19 cellular contexts compared by ENCODE assay signal in the genomic region with DNA sequence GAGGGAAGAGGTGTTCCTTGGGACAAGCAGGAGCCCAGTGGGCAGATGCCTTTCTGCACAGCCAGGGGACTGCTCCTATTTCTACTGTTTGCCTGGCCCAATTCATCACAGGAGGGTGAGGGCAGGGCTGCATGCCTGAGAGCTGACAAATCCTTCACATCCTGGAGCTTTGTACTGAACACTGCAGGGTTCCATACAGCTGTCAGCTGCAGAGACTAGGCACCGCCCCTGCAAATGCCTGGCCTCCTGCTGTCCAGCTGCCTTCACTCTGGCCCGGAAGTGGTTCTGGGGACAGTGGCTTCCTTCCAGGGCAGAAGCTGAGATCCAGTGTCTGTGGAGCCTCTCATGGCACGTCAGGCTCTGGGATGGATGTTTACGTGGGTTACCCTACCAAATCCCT.
DNase-seq lines count a peak whose midpoint lies in the region; TF ChIP-seq lines count a peak whose summit lies in the region.
"Had no signal": no experiment of that assay in that cellular context is flagged by ENCODE, and none has a peak within 500 bp of the region (broad histone marks: within the 10 kb centered on the region; RNA-seq: fewer than 3 reads in every experiment).

No MANE protein-coding gene starts in this region.

- CTCF ChIA-PET in PC-9 (lab: Charles Lee) = no interaction called here

- no peaks in the 10 kb centered on the region for H3F3A ChIP-seq in PC-9 (ENCODE audit: insufficient read depth, low read depth)

- BruUV-seq in PC-9 (replicated peaks; lab: Mats Ljungman, UMichigan) = no TSS peak

- DNase-seq in NCI-H510A treated with DMSO at 0.1 percent for 48 hours (lab: John Stamatoyannopoulos, UW) (peak; percentile 4), NCI-H510A (lab: John Stamatoyannopoulos, UW) (no peak), SW 1271 (lab: John Stamatoyannopoulos, UW) (peak; percentile 67 to 89), foreskin fibroblast (peak; percentile 12 to 22), sigmoid colon (no peak), PC-9 (no peak), NCI-H1105 treated with DMSO at 0.1 percent for 48 hours (lab: John Stamatoyannopoulos, UW) (no peak), NCI-H2081 (lab: John Stamatoyannopoulos, UW) (no peak)
- DNase-seq: GOT3, hippocampal formation, islet precursor cell, MM.1S, NCI-H1694 treated with DMSO at 0.1 percent for 48 hours, NCI-H446 treated with DMSO at 0.1 percent for 48 hours, stomach, T-helper 9 cell had no signal

- intact Hi-C loops in sigmoid colon (cut with DNase I) (no loop called here), PC-9 (cut with micrococcal nuclease; ENCODE audit: unreplicated experiment) (no loop called here)

- TF ChIP-seq POLR2A in sigmoid colon (IDR thresholded peaks at IDR 0.05) = no peak

- H3K36me3 ChIP-seq in sigmoid colon (no peaks in the 10 kb centered on the region), PC-9 (ENCODE audit: low read depth) (no peaks in the 10 kb centered on the region)
- H3K36me3 ChIP-seq: stomach had no signal

- TF ChIP-seq EP300 in sigmoid colon (IDR thresholded peaks at IDR 0.05) = no peak

- H3K27me3 ChIP-seq in sigmoid colon (no peaks in the 10 kb centered on the region), PC-9 (ENCODE audit: insufficient read depth, low read depth) (peaks cover 93% of the 10 kb centered on the region)
- H3K27me3 ChIP-seq: foreskin keratinocyte, stomach had no signal

- H3K9me3 ChIP-seq in sigmoid colon (no peaks in the 10 kb centered on the region), PC-9 (ENCODE audit: insufficient read depth, low read depth) (no peaks in the 10 kb centered on the region)

- H3K4me3 ChIP-seq in foreskin fibroblast (ENCODE audit: low read depth in 1 of 2, low read length in 2 of 2) = no peak overlapping the region
- H3K4me3 ChIP-seq in sigmoid colon = no peak overlapping the region
- no peak overlapping the region for H3K4me3 ChIP-seq in PC-9
- H3K4me3 ChIP-seq: lung, stomach had no signal

- POLR2A ChIA-PET in PC-9 (lab: Charles Lee; ENCODE audit: unreplicated experiment) = no interaction called here

- no peak for TF ChIP-seq CTCF in foreskin fibroblast (IDR thresholded peaks at IDR 0.05; ENCODE audit: low read depth, low read length)
- TF ChIP-seq CTCF in sigmoid colon (IDR thresholded peaks at IDR 0.05) = no peak
- no peak for TF ChIP-seq CTCF in PC-9 (conservative IDR thresholded peaks at IDR 0.05)

- H3K4me2 ChIP-seq in PC-9 = no peak overlapping the region

- no peak overlapping the region for H2AFZ ChIP-seq in PC-9

- no peaks in the 10 kb centered on the region for H3K79me2 ChIP-seq in PC-9 (ENCODE audit: low read depth)

- no peaks in the 10 kb centered on the region for H4K20me1 ChIP-seq in PC-9 (ENCODE audit: insufficient read depth)

- WGBS in sigmoid colon, 2 donors = 79 to 81% methylated on average over 4 of the region's 4 CpGs

- no peaks in the 10 kb centered on the region for H3K4me1 ChIP-seq in sigmoid colon
- H3K4me1 ChIP-seq in PC-9 (replicated peaks; ENCODE audit: insufficient read depth) = no peaks in the 10 kb centered on the region
- H3K4me1 ChIP-seq: foreskin keratinocyte, stomach had no signal

- no peaks in the 10 kb centered on the region for H3K9me2 ChIP-seq in PC-9 (ENCODE audit: insufficient read depth)

- H3K27ac ChIP-seq in sigmoid colon (no peak overlapping the region), PC-9 (no peak overlapping the region)
- H3K27ac ChIP-seq: C4-2B, foreskin keratinocyte, stomach had no signal

Comparison
In these comparisons a context has a peak if more than half of its experiments do, and no peak if none do; other contexts are left out.
1. DNase-seq: peak in NCI-H510A treated with DMSO at 0.1 percent for 48 hours (single experiment), SW 1271 (2 of 2) and foreskin fibroblast (2 of 2); none in NCI-H510A (single experiment), sigmoid colon (single experiment), PC-9 (0 of 2), NCI-H1105 treated with DMSO at 0.1 percent for 48 hours (single experiment) and NCI-H2081 (0 of 2).